17 cellular contexts compared by ENCODE assay signal in genomic region chr18:79218605-79219195, GRCh38.
DNase-seq lines count a peak whose midpoint lies in the region; ATAC-seq, FAIRE-seq and TF ChIP-seq lines count a peak whose summit lies in the region.
"Had no signal": no experiment of that assay in that cellular context is flagged by ENCODE, and none has a peak within 500 bp of the region (broad histone marks: within the 10 kb centered on the region; RNA-seq: fewer than 3 reads in every experiment).

No MANE protein-coding gene starts in this region.

- ATAC-seq in heart right ventricle, result peak in 6 of 8 donors; percentile 14 to 55 (median 34)
- no peak for ATAC-seq in GM18517 (IDR thresholded peaks at IDR 0.05; ENCODE audit: unreplicated experiment)
- ATAC-seq: A549; stimulated activated memory B cell treated with anti-CD40 and anti-IgM and Interleukin-4, amounts not matched to agents 10 μg/mL and 1 μg/mL and 100 μg/mL, for 72 hours had no signal

- H3K4me1 ChIP-seq in heart right ventricle (peaks cover 0 to 4% (median 0%) of the 10 kb centered on the region in 9 donors), left ventricle myocardium inferior (no peaks in the 10 kb centered on the region), astrocyte (ENCODE audit: insufficient read depth, low read length) (no peaks in the 10 kb centered on the region), mucosa of stomach (ENCODE audit: control insufficient read depth, insufficient read depth, low read length) (no peaks in the 10 kb centered on the region), tibial nerve (peaks cover 0 to 15% (median 2%) of the 10 kb centered on the region in 4 donors), spleen (no peaks in the 10 kb centered on the region)
- H3K4me1 ChIP-seq: A549, esophagus muscularis mucosa had no signal

- H3K27ac ChIP-seq in heart right ventricle, result peak overlapping the region in 1 of 10 donors; percentile 33
- no peak overlapping the region for H3K27ac ChIP-seq in left ventricle myocardium inferior (replicated peaks)
- no peak overlapping the region for H3K27ac ChIP-seq in astrocyte (ENCODE audit: low read depth, low read length)
- peak overlapping the region; percentile 11 to 78 (median 64) for H3K27ac ChIP-seq in tibial nerve
- H3K27ac ChIP-seq in spleen, result no peak overlapping the region
- H3K27ac ChIP-seq: A549 had no signal

- no peaks in the 10 kb centered on the region for H3K27me3 Mint-ChIP-seq in astrocyte (ENCODE audit: low read depth, unreplicated experiment)
- H3K27me3 Mint-ChIP-seq: activated CD4-positive, alpha-beta T cell treated with anti-CD3 and anti-CD28 coated beads, Interleukin-2, amount 10 ng/mL, durations not matched to agents 24 days and 14 days; activated naive CD4-positive, alpha-beta T cell treated with anti-CD3 and anti-CD28 coated beads, Interleukin-2, amount 50 U/mL, for 24 hours; CD4-positive, alpha-beta T cell; stimulated activated memory B cell treated with anti-CD40 and anti-IgM and Interleukin-4, amounts not matched to agents 10 μg/mL and 1 μg/mL and 100 μg/mL, for 72 hours had no signal

- no peak for FAIRE-seq in astrocyte (lab: Jason Lieb, UNC)
- FAIRE-seq: A549, kidney had no signal

- TF ChIP-seq POLR2A in tibial nerve (IDR thresholded peaks at IDR 0.05), result no peak
- no peak for TF ChIP-seq POLR2A in spleen (IDR thresholded peaks at IDR 0.05)

- H3K4me3 ChIP-seq in heart right ventricle (no peak overlapping the region), left ventricle myocardium inferior (no peak overlapping the region), astrocyte (ENCODE audit: insufficient read depth, low read depth, low read length) (no peak overlapping the region), mucosa of stomach (ENCODE audit: low read length) (no peak overlapping the region), tibial nerve (no peak overlapping the region), spleen (no peak overlapping the region)
- H3K4me3 ChIP-seq: A549, esophagus muscularis mucosa had no signal

- no peaks in the 10 kb centered on the region for H3K4me1 Mint-ChIP-seq in astrocyte (ENCODE audit: low read depth, unreplicated experiment)
- H3K4me1 Mint-ChIP-seq: activated CD4-positive, alpha-beta T cell treated with anti-CD3 and anti-CD28 coated beads, Interleukin-2, amount 10 ng/mL, durations not matched to agents 24 days and 14 days; activated naive CD4-positive, alpha-beta T cell treated with anti-CD3 and anti-CD28 coated beads, Interleukin-2, amount 50 U/mL, for 24 hours had no signal

- 84 to 87% methylated on average over 10 of the region's 10 CpGs for WGBS in heart right ventricle, 2 donors
- WGBS in tibial nerve, 2 donors, result 51 to 58% methylated on average over 10 of the region's 10 CpGs
- WGBS in spleen, 5 donors, result 71 to 79% (median 72%) methylated on average over 10 of the region's 10 CpGs

- TF ChIP-seq CTCF in heart right ventricle (IDR thresholded peaks at IDR 0.05), result no peak
- TF ChIP-seq CTCF in left ventricle myocardium inferior (IDR thresholded peaks at IDR 0.05; ENCODE audit: borderline replicate concordance), result no peak
- TF ChIP-seq CTCF in astrocyte (IDR thresholded peaks at IDR 0.05; ENCODE audit: insufficient read depth, low read depth, low read length), result no peak
- TF ChIP-seq CTCF in tibial nerve (IDR thresholded peaks at IDR 0.05), result no peak
- TF ChIP-seq CTCF in spleen (IDR thresholded peaks at IDR 0.05 in 8 of 11, conservative IDR thresholded peaks at IDR 0.05 in 3 of 11), result no peak

- H3K36me3 ChIP-seq in heart right ventricle (peaks cover 0 to 23% (median 0%) of the 10 kb centered on the region in 9 donors), left ventricle myocardium inferior (peaks cover 7% of the 10 kb centered on the region), astrocyte (ENCODE audit: insufficient read depth, low read length) (no peaks in the 10 kb centered on the region), mucosa of stomach (ENCODE audit: control insufficient read depth, insufficient read depth, low read length) (no peaks in the 10 kb centered on the region), tibial nerve (peaks cover 0 to 18% (median 0%) of the 10 kb centered on the region in 3 donors), spleen (peaks cover 0 to 55% (median 4%) of the 10 kb centered on the region in 6 donors)

- peak overlapping the region; percentile 43 for H3K27ac Mint-ChIP-seq in astrocyte (ENCODE audit: unreplicated experiment)
- H3K27ac Mint-ChIP-seq: activated CD4-positive, alpha-beta T cell treated with anti-CD3 and anti-CD28 coated beads, Interleukin-2, amount 10 ng/mL, durations not matched to agents 24 days and 14 days; activated naive CD4-positive, alpha-beta T cell treated with anti-CD3 and anti-CD28 coated beads, Interleukin-2, amount 50 U/mL, for 24 hours; CD4-positive, alpha-beta T cell; stimulated activated memory B cell treated with anti-CD40 and anti-IgM and Interleukin-4, amounts not matched to agents 10 μg/mL and 1 μg/mL and 100 μg/mL, for 72 hours had no signal

- H3K4me2 ChIP-seq in astrocyte (ENCODE audit: low read length), result no peak overlapping the region
- H3K4me2 ChIP-seq: A549 had no signal

- TF ChIP-seq EP300 in tibial nerve (IDR thresholded peaks at IDR 0.05), result no peak

- intact Hi-C loops in heart right ventricle (cut with DNase I), result no loop called here
- intact Hi-C loops in left ventricle myocardium inferior (cut with micrococcal nuclease), result no loop called here
- intact Hi-C loops in spleen (cut with DNase I; ENCODE audit: low total_unique reads), result no loop called here

- H3K36me3 Mint-ChIP-seq in astrocyte (ENCODE audit: low read depth, unreplicated experiment), result peaks cover 1% of the 10 kb centered on the region

- H3K4me3 Mint-ChIP-seq in astrocyte (ENCODE audit: unreplicated experiment), result no peak overlapping the region
- H3K4me3 Mint-ChIP-seq: activated CD4-positive, alpha-beta T cell treated with anti-CD3 and anti-CD28 coated beads, Interleukin-2, amount 10 ng/mL, durations not matched to agents 24 days and 14 days; activated naive CD4-positive, alpha-beta T cell treated with anti-CD3 and anti-CD28 coated beads, Interleukin-2, amount 50 U/mL, for 24 hours; CD4-positive, alpha-beta T cell; stimulated activated memory B cell treated with anti-CD40 and anti-IgM and Interleukin-4, amounts not matched to agents 10 μg/mL and 1 μg/mL and 100 μg/mL, for 72 hours had no signal

- DNase-seq in heart right ventricle, result no peak
- no peak for DNase-seq in left ventricle myocardium inferior
- no peak for DNase-seq in astrocyte (ENCODE audit: low read depth)
- DNase-seq in tibial nerve (ENCODE audit: low spot score in 2 of 2), result no peak
- no peak for DNase-seq in spleen
- no peak for DNase-seq in NCI-H82 (lab: John Stamatoyannopoulos, UW)
- DNase-seq: activated CD4-positive, alpha-beta T cell treated with anti-CD3 and anti-CD28 coated beads, Interleukin-2, amount 10 ng/mL, durations not matched to agents 24 days and 14 days; activated T-cell treated with anti-CD3 and anti-CD28 coated beads for 4 hours; CD4-positive, alpha-beta T cell; kidney; NCI-H1092 had no signal

- no peak overlapping the region for H2AFZ ChIP-seq in astrocyte (ENCODE audit: low read depth, low read length)

- H3K79me2 ChIP-seq in astrocyte (ENCODE audit: insufficient read depth, low read length), result no peaks in the 10 kb centered on the region

- H3K9me3 ChIP-seq in heart right ventricle (no peaks in the 10 kb centered on the region), left ventricle myocardium inferior (replicated peaks) (no peaks in the 10 kb centered on the region), astrocyte (ENCODE audit: insufficient read depth, low read depth, low read length) (no peaks in the 10 kb centered on the region), mucosa of stomach (ENCODE audit: control insufficient read depth, low read length) (no peaks in the 10 kb centered on the region), tibial nerve (no peaks in the 10 kb centered on the region), spleen (no peaks in the 10 kb centered on the region)
- H3K9me3 ChIP-seq: A549, esophagus muscularis mucosa had no signal

- H3K9me3 Mint-ChIP-seq in astrocyte (ENCODE audit: unreplicated experiment), result no peaks in the 10 kb centered on the region
- H3K9me3 Mint-ChIP-seq: activated CD4-positive, alpha-beta T cell treated with anti-CD3 and anti-CD28 coated beads, Interleukin-2, amount 10 ng/mL, durations not matched to agents 24 days and 14 days; activated naive CD4-positive, alpha-beta T cell treated with anti-CD3 and anti-CD28 coated beads, Interleukin-2, amount 50 U/mL, for 24 hours; CD4-positive, alpha-beta T cell; stimulated activated memory B cell treated with anti-CD40 and anti-IgM and Interleukin-4, amounts not matched to agents 10 μg/mL and 1 μg/mL and 100 μg/mL, for 72 hours had no signal

- no peak overlapping the region for H3K9ac ChIP-seq in astrocyte (ENCODE audit: low read length)
- peak overlapping the region; percentile 8 for H3K9ac ChIP-seq in mucosa of stomach (ENCODE audit: low read length)

- H4K20me1 ChIP-seq in astrocyte (ENCODE audit: insufficient read depth, low read length), result no peaks in the 10 kb centered on the region

- H3K27me3 ChIP-seq in heart right ventricle, result no peaks in the 10 kb centered on the region
- H3K27me3 ChIP-seq in left ventricle myocardium inferior (ENCODE audit: low read depth), result no peaks in the 10 kb centered on the region
- no peaks in the 10 kb centered on the region for H3K27me3 ChIP-seq in astrocyte (ENCODE audit: insufficient read depth, low read length)
- H3K27me3 ChIP-seq in mucosa of stomach (ENCODE audit: control insufficient read depth, insufficient read depth, low read length), result no peaks in the 10 kb centered on the region
- no peaks in the 10 kb centered on the region for H3K27me3 ChIP-seq in tibial nerve
- no peaks in the 10 kb centered on the region for H3K27me3 ChIP-seq in spleen (replicated peaks in 1 of 7)
- H3K27me3 ChIP-seq: esophagus muscularis mucosa had no signal

Comparison
In these comparisons a context has a peak if more than half of its experiments do, and no peak if none do; other contexts are left out.
1. H3K27ac ChIP-seq: peak in tibial nerve (4 of 4); none in left ventricle myocardium inferior (single experiment), astrocyte (single experiment) and spleen (0 of 8).